ENCODE assay signal across 15 cellular contexts in the genomic region with DNA sequence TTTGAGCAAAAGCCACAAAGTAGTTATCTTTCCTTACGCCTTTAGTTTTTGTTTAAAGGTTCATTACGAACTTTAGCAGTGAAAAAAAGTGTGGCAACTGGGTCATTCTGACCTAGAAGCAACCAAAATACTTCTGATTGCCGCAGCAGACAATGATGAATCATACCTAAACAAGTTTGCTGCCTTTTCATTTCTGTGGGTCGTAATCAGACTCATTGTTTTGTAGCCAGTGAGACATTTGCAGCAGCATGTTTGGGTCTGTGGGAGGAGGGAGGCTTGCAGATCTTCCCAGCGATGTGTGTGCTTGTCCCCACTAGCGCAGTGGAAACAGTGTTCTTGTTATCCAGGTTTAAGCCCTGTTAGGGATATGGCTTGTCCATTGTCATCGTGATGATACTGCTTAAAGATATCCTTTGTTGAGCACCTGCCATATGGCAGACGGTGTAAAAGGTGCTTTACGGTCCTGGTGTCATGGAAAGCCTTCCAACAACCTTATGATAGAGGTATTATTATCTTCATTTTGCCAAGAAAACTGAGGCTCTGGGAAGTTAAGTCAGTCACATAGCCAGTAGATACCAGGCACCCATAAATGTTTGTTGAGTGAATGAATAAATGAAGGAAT. TPM values are rescaled to one million over a fixed set of nuclear protein-coding genes. Genes with fewer than 3 reads are reported as not detected.
DNase-seq lines count a peak whose midpoint lies in the region; ATAC-seq, FAIRE-seq and TF ChIP-seq lines count a peak whose summit lies in the region.
"Had no signal": no experiment of that assay in that cellular context is flagged by ENCODE, and none has a peak within 500 bp of the region (broad histone marks: within the 10 kb centered on the region; RNA-seq: fewer than 3 reads in every experiment).

No MANE protein-coding gene starts in this region.

- H3K36me3 Mint-ChIP-seq in activated CD8-positive, alpha-beta memory T cell treated with anti-CD3 and anti-CD28 coated beads, Interleukin-2, amount 10 ng/mL, durations not matched to agents 7 days and 5 days = no peaks in the 10 kb centered on the region
- no peaks in the 10 kb centered on the region for H3K36me3 Mint-ChIP-seq in astrocyte (ENCODE audit: low read depth, unreplicated experiment)

- H4K20me1 ChIP-seq in astrocyte (ENCODE audit: insufficient read depth, low read length) (no peaks in the 10 kb centered on the region), hepatocyte (ENCODE audit: insufficient read depth, poor library complexity, severe bottlenecking) (no peaks in the 10 kb centered on the region)

- H2AFZ ChIP-seq in astrocyte (ENCODE audit: low read depth, low read length) (no peak overlapping the region), hepatocyte (peak overlapping the region; percentile 41)

- no peaks in the 10 kb centered on the region for H3K4me1 ChIP-seq in astrocyte (ENCODE audit: insufficient read depth, low read length)
- peaks cover 24% of the 10 kb centered on the region for H3K4me1 ChIP-seq in hepatocyte (ENCODE audit: insufficient read depth)
- peaks cover 55% of the 10 kb centered on the region for H3K4me1 ChIP-seq in vagina

- H3K4me3 Mint-ChIP-seq in activated CD8-positive, alpha-beta memory T cell treated with anti-CD3 and anti-CD28 coated beads, Interleukin-2, amount 10 ng/mL, durations not matched to agents 7 days and 5 days = no peak overlapping the region
- no peak overlapping the region for H3K4me3 Mint-ChIP-seq in astrocyte (ENCODE audit: unreplicated experiment)
- H3K4me3 Mint-ChIP-seq: neural crest cell had no signal

- H3K36me3 ChIP-seq in astrocyte (ENCODE audit: insufficient read depth, low read length) = no peaks in the 10 kb centered on the region
- no peaks in the 10 kb centered on the region for H3K36me3 ChIP-seq in hepatocyte (replicated peaks; ENCODE audit: insufficient read depth, low read depth)
- no peaks in the 10 kb centered on the region for H3K36me3 ChIP-seq in vagina
- H3K36me3 ChIP-seq: adrenal gland had no signal

- no peak for FAIRE-seq in astrocyte (lab: Jason Lieb, UNC)

- H3K4me1 Mint-ChIP-seq in activated CD8-positive, alpha-beta memory T cell treated with anti-CD3 and anti-CD28 coated beads, Interleukin-2, amount 10 ng/mL, durations not matched to agents 7 days and 5 days = peaks cover 25% of the 10 kb centered on the region
- peaks cover 24% of the 10 kb centered on the region for H3K4me1 Mint-ChIP-seq in astrocyte (ENCODE audit: low read depth, unreplicated experiment)

- CTCF ChIA-PET in activated CD8-positive, alpha-beta memory T cell treated with anti-CD3 and anti-CD28 coated beads, Interleukin-2, amount 10 ng/mL, durations not matched to agents 7 days and 5 days (lab: Charles Lee) = interaction anchor here (1.9 kb wide), 1 partner anchor 51 kb away, joined by 5 read pairs; no protein-coding TSS in a partner anchor

- WGBS in hepatocyte (ENCODE audit: low lambda C conversion rate, missing lambda C conversion rate) = 35% methylated on average over 9 of the region's 9 CpGs

- TF ChIP-seq POLR2A in vagina (IDR thresholded peaks at IDR 0.05) = no peak

- intact Hi-C loops in vagina (cut with DNase I) = no loop called here

- peak; percentile 16 for ATAC-seq in activated CD8-positive, alpha-beta memory T cell treated with anti-CD3 and anti-CD28 coated beads, Interleukin-2, amount 10 ng/mL, durations not matched to agents 7 days and 5 days
- ATAC-seq in stimulated activated naive CD8-positive, alpha-beta T cell treated with anti-CD3 and anti-CD28 coated beads, Interleukin-15, Interleukin-2, amounts not matched to agents 100 U/mL and 50 U/mL, for 24 hours = no peak
- no peak for ATAC-seq in GM18520 (IDR thresholded peaks at IDR 0.05; ENCODE audit: unreplicated experiment)

- H3K9me2 ChIP-seq in hepatocyte (replicated peaks; ENCODE audit: insufficient read depth) = no peaks in the 10 kb centered on the region

- H3K27me3 ChIP-seq in astrocyte (ENCODE audit: insufficient read depth, low read length) = peaks cover 32% of the 10 kb centered on the region
- no peaks in the 10 kb centered on the region for H3K27me3 ChIP-seq in hepatocyte
- H3K27me3 ChIP-seq in vagina = no peaks in the 10 kb centered on the region
- H3K27me3 ChIP-seq: adrenal gland had no signal

- no peak for TF ChIP-seq CTCF in astrocyte (IDR thresholded peaks at IDR 0.05; ENCODE audit: insufficient read depth, low read depth, low read length)
- TF ChIP-seq CTCF in hepatocyte (IDR thresholded peaks at IDR 0.05; ENCODE audit: poor library complexity) = no peak
- TF ChIP-seq CTCF in vagina (IDR thresholded peaks at IDR 0.05) = no peak

- H3K9me3 ChIP-seq in astrocyte (ENCODE audit: insufficient read depth, low read depth, low read length) (no peaks in the 10 kb centered on the region), hepatocyte (ENCODE audit: low read depth) (no peaks in the 10 kb centered on the region), vagina (no peaks in the 10 kb centered on the region)
- H3K9me3 ChIP-seq: adrenal gland had no signal

- no peak overlapping the region for H3K27ac Mint-ChIP-seq in activated CD8-positive, alpha-beta memory T cell treated with anti-CD3 and anti-CD28 coated beads, Interleukin-2, amount 10 ng/mL, durations not matched to agents 7 days and 5 days
- H3K27ac Mint-ChIP-seq in astrocyte (ENCODE audit: unreplicated experiment) = peak overlapping the region; percentile 63

- H3K79me2 ChIP-seq in astrocyte (ENCODE audit: insufficient read depth, low read length) (no peaks in the 10 kb centered on the region), hepatocyte (peaks cover 5% of the 10 kb centered on the region)

- DNase-seq in activated CD8-positive, alpha-beta memory T cell treated with anti-CD3 and anti-CD28 coated beads, Interleukin-2, amount 10 ng/mL, durations not matched to agents 7 days and 5 days = no peak
- no peak for DNase-seq in activated CD8-positive, alpha-beta memory T cell treated with anti-CD3 and anti-CD28 coated beads for 24 hours
- DNase-seq in astrocyte (ENCODE audit: low read depth) (peak; percentile 70), hepatocyte (ENCODE audit: low spot score) (no peak), vagina (ENCODE audit: extremely low spot score in 2 of 2) (no peak)
- no peak for DNase-seq in stimulated activated naive CD8-positive, alpha-beta T cell treated with anti-CD3 and anti-CD28 coated beads, Interleukin-15, Interleukin-2, amounts not matched to agents 100 U/mL and 50 U/mL, for 24 hours
- DNase-seq in activated CD4-positive, alpha-beta T cell treated with anti-CD3 and anti-CD28 coated beads for 4 hours = no peak
- DNase-seq: activated CD4-positive, CD25-positive, alpha-beta regulatory T cell; DMS 273 treated with DMSO at 0.1 percent for 48 hours; NCI-H146; NCI-H774 had no signal

- H3K4me2 ChIP-seq in astrocyte (ENCODE audit: low read length) = peak overlapping the region; percentile 20
- H3K4me2 ChIP-seq in hepatocyte = peak overlapping the region; percentile 52

- peaks cover 60% of the 10 kb centered on the region for H3K27me3 Mint-ChIP-seq in activated CD8-positive, alpha-beta memory T cell treated with anti-CD3 and anti-CD28 coated beads, Interleukin-2, amount 10 ng/mL, durations not matched to agents 7 days and 5 days
- no peaks in the 10 kb centered on the region for H3K27me3 Mint-ChIP-seq in astrocyte (ENCODE audit: low read depth, unreplicated experiment)

- no peak overlapping the region for H3K9ac ChIP-seq in astrocyte (ENCODE audit: low read length)

- H3K9me3 Mint-ChIP-seq in activated CD8-positive, alpha-beta memory T cell treated with anti-CD3 and anti-CD28 coated beads, Interleukin-2, amount 10 ng/mL, durations not matched to agents 7 days and 5 days (ENCODE audit: low read depth) = no peaks in the 10 kb centered on the region
- no peaks in the 10 kb centered on the region for H3K9me3 Mint-ChIP-seq in astrocyte (ENCODE audit: unreplicated experiment)
- H3K9me3 Mint-ChIP-seq: neural crest cell had no signal

- H3K27ac ChIP-seq in astrocyte (ENCODE audit: low read depth, low read length) (no peak overlapping the region), hepatocyte (no peak overlapping the region), vagina (peak overlapping the region; percentile 59)

- H3K4me3 ChIP-seq in astrocyte (ENCODE audit: insufficient read depth, low read depth, low read length) = no peak overlapping the region
- no peak overlapping the region for H3K4me3 ChIP-seq in hepatocyte
- no peak overlapping the region for H3K4me3 ChIP-seq in vagina
- H3K4me3 ChIP-seq: adrenal gland had no signal

RNA-seq across cellular contexts. Expression of a gene that starts 1.3 kb away (rescaled TPM):
- total RNA-seq in activated CD8-positive, alpha-beta memory T cell treated with anti-CD3 and anti-CD28 coated beads, Interleukin-2, amount 10 ng/mL, durations not matched to agents 7 days and 5 days = 1 to 10 TPM in 1 of 2 experiments, under 1 TPM in 1; 0.91 to 1.4 TPM
- total RNA-seq in astrocyte = 9.3 and 14.5 TPM in 2 replicates
- 4.0 and 5.7 TPM in 2 replicates for total RNA-seq in hepatocyte
- 3.3 and 6.4 TPM in 2 replicates for polyA plus RNA-seq in hepatocyte
- 35.4 TPM for total RNA-seq in vagina
- total RNA-seq: HT-29 had no signal
